8 cellular contexts compared by ENCODE assay signal in genomic region chr3:66393486-66394260, GRCh38.
DNase-seq lines count a peak whose midpoint lies in the region; ATAC-seq and TF ChIP-seq lines count a peak whose summit lies in the region.

No MANE protein-coding gene starts in this region.

- no peaks in the 10 kb centered on the region for H3K27me3 Mint-ChIP-seq in T-cell

- POLR2A ChIA-PET in T-cell (lab: Charles Lee): interaction anchor here (0.6 to 0.8 kb wide), 3 partner anchors 81 to 429 kb away, joined by 3 to 4 read pairs (median 3); no protein-coding TSS in a partner anchor
- POLR2A ChIA-PET in GM10248 (lab: Yijun Ruan, JAX): no interaction called here

- peak overlapping the region; percentile 84 to 85 (median 84) for H3K4me3 Mint-ChIP-seq in T-cell

- H3K27ac Mint-ChIP-seq in T-cell: peak overlapping the region; percentile 96 to 99

- H3K4me3 ChIP-seq in cardiac fibroblast (replicated peaks in 1 of 2; ENCODE audit: low read depth in 2 of 2, low read length in 2 of 2) (no peak overlapping the region), skeletal muscle cell (ENCODE audit: low read depth, low read length) (no peak overlapping the region)

- peaks cover 62 to 64% (median 63%) of the 10 kb centered on the region in 3 donors for H3K4me1 Mint-ChIP-seq in T-cell

- CTCF ChIA-PET in T-cell (lab: Charles Lee) (interaction anchor here (0.6 to 2.8 kb wide), 9 partner anchors 9 to 117 kb away, joined by 3 to 17 read pairs (median 3); no protein-coding TSS in a partner anchor), GM10248 (lab: Yijun Ruan, JAX) (interaction anchor here (0.8 to 10.2 kb wide), 10 partner anchors 8 to 140 kb away, joined by 3 to 108 read pairs (median 4); no protein-coding TSS in a partner anchor)

- ATAC-seq in GM18498 (IDR thresholded peaks at IDR 0.05; ENCODE audit: unreplicated experiment) (peak; percentile 90), HG02610 (IDR thresholded peaks at IDR 0.05; ENCODE audit: unreplicated experiment) (peak; percentile 87), T-cell (replicated peaks in 1 of 4) (peak; percentile 96 to 98 (median 97))

- TF ChIP-seq CTCF in cardiac fibroblast (IDR thresholded peaks at IDR 0.05; ENCODE audit: low read depth, low read length): no peak
- no peak for TF ChIP-seq CTCF in GM10248 (IDR thresholded peaks at IDR 0.05; ENCODE audit: control extremely low read depth, extremely low read depth, low read depth, missing control alignments)

- peak; percentile 45 to 74 (median 62) for DNase-seq in T-cell
- peak; percentile 24 to 60 for DNase-seq in cardiac fibroblast (ENCODE audit: low read depth in 2 of 2)
- DNase-seq in skeletal muscle cell (ENCODE audit: low read depth): peak; percentile 71
- no peak for DNase-seq in GM10248 (ENCODE audit: extremely low spot score)
- DNase-seq in SKM-1 treated with dmso at 0.1 percent for 144 hours (lab: John Stamatoyannopoulos, UW; ENCODE audit: unreplicated experiment): no peak
- DNase-seq in Kasumi-1 (lab: John Stamatoyannopoulos, UW): no peak

- peaks cover 0 to 4% (median 0%) of the 10 kb centered on the region in 3 donors for H3K9me3 Mint-ChIP-seq in T-cell

- H3K36me3 Mint-ChIP-seq in T-cell: peaks cover 47% of the 10 kb centered on the region

Comparison
In these comparisons a context has a peak if more than half of its experiments do, and no peak if none do; other contexts are left out.
1. DNase-seq: peak in T-cell (34 of 34), cardiac fibroblast (2 of 2) and skeletal muscle cell (single experiment); none in GM10248 (single experiment), SKM-1 treated with dmso at 0.1 percent for 144 hours (single experiment) and Kasumi-1 (0 of 2).
2. Peak in every context shown above with its lines, with median percentiles within 50 percentile points of each other: ATAC-seq.